Comparison of ENCODE assay signal across 28 cellular contexts in the genomic region with DNA sequence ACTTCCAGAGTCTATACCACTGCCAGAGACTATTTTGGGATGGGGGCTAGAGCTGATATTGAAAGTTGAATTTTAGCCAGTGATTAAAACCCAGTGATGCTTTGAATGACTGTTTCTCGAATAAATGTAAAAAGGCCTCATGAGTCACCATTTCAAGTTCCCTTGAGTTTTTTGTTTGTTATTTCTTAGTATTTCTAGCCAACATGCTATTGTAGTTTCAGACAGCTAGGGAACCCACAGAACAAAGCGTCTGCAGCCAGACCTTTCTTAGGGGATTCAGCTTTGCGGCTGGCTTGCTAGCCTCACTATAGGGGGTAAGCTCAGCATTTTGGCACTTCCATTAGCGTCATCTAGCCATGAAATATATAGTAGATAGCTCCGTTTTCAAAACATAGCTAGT.
DNase-seq lines count a peak whose midpoint lies in the region; ATAC-seq and TF ChIP-seq lines count a peak whose summit lies in the region.
"Had no signal": no experiment of that assay in that cellular context is flagged by ENCODE, and none has a peak within 500 bp of the region (broad histone marks: within the 10 kb centered on the region; RNA-seq: fewer than 3 reads in every experiment).

No MANE protein-coding gene starts in this region.

- H3K36me3 Mint-ChIP-seq in endodermal cell (ENCODE audit: low read depth): peaks cover 72% of the 10 kb centered on the region
- H3K36me3 Mint-ChIP-seq: natural killer cell; stimulated activated effector memory CD8-positive, alpha-beta T cell treated with anti-CD3 and anti-CD28 coated beads, Interleukin-12 subunit alpha, Interleukin-12 subunit beta, amount 100 ng/mL, for 72 hours had no signal

- no peaks in the 10 kb centered on the region for H3K27me3 Mint-ChIP-seq in endodermal cell (ENCODE audit: insufficient read depth)

- H3K27ac ChIP-seq in endodermal cell (ENCODE audit: low read depth, low read length) (no peak overlapping the region), osteoblast (ENCODE audit: low read depth, low read length) (peak overlapping the region; percentile 25)
- H3K27ac ChIP-seq: adrenal gland, heart left ventricle, left lung, suprapubic skin, uterus had no signal

- H3K36me3 ChIP-seq in adipocyte (ENCODE audit: control insufficient read depth, insufficient read depth, low read length, severe bottlenecking) (peaks cover 85% of the 10 kb centered on the region), endodermal cell (ENCODE audit: control insufficient read depth, insufficient read depth, low read length) (no peaks in the 10 kb centered on the region), osteoblast (ENCODE audit: insufficient read depth, low read length) (peaks cover 45% of the 10 kb centered on the region)
- H3K36me3 ChIP-seq: HAP-1, uterus had no signal

- H3K9ac ChIP-seq in adipocyte (ENCODE audit: low read length) (no peak overlapping the region), endodermal cell (ENCODE audit: extremely low read depth, low read length, poor library complexity, severe bottlenecking) (no peak overlapping the region)

- TF ChIP-seq CTCF in endodermal cell (conservative IDR thresholded peaks at IDR 0.05) (no peak), osteoblast (IDR thresholded peaks at IDR 0.05; ENCODE audit: extremely low read depth, low read depth, low read length) (peak; percentile 12)

- DNase-seq in AG08395 (ENCODE audit: low spot score): peak; percentile 7
- DNase-seq in adipocyte (ENCODE audit: low read depth): peak; percentile 40
- peak; percentile 13 for DNase-seq in endodermal cell
- DNase-seq in osteoblast (ENCODE audit: insufficient read length, low spot score, missing footprints): no peak
- DNase-seq in stimulated activated CD4-positive, alpha-beta T cell treated with anti-CD3 and anti-CD28 coated beads, Interleukin-4, amount 100 ng/mL, for 24 hours: no peak
- DNase-seq in kidney tubule cell (ENCODE audit: low spot score): no peak
- DNase-seq: activated CD4-positive, CD25-positive, alpha-beta regulatory T cell treated with anti-CD3 and anti-CD28 coated beads, Interleukin-2, amount 50 U/mL, for 72 hours; activated CD8-positive, alpha-beta T cell treated with anti-CD3 and anti-CD28 coated beads, Interleukin-2, amount 10 ng/mL, durations not matched to agents 7 days and 5 days; activated T-cell treated with anti-CD3 and anti-CD28 coated beads, Interleukin-2, amount 50 U/mL, for 1 hour; adrenal gland; cerebellar nuclear complex; effector memory CD4-positive, alpha-beta T cell; heart left ventricle; left lung; midbrain; natural killer cell; NCI-H187 treated with DMSO at 0.1 percent for 48 hours; NCI-H226; NCI-H774; OCI-M1; Right ventricle myocardium superior; stimulated activated CD4-positive, alpha-beta T cell treated with anti-CD3 and anti-CD28 coated beads, Interleukin-1b, Interleukin-23, amount 100 ng/mL, for 48 hours; uterus had no signal

- H3K4me1 Mint-ChIP-seq in endodermal cell: peaks cover 16% of the 10 kb centered on the region

- no peak overlapping the region for H3K27ac Mint-ChIP-seq in endodermal cell
- H3K27ac Mint-ChIP-seq: activated CD8-positive, alpha-beta T cell treated with anti-CD3 and anti-CD28 coated beads, Interleukin-2, amount 10 ng/mL, durations not matched to agents 7 days and 5 days; natural killer cell; stimulated activated effector memory CD8-positive, alpha-beta T cell treated with anti-CD3 and anti-CD28 coated beads, Interleukin-12 subunit alpha, Interleukin-12 subunit beta, amount 100 ng/mL, for 72 hours had no signal

- no peaks in the 10 kb centered on the region for H4K20me1 ChIP-seq in osteoblast (ENCODE audit: insufficient read depth, low read length)

- 73 to 93% methylated on average over 4 of the region's 5 CpGs for WGBS in endodermal cell (ENCODE audit: insufficient coverage in 1 of 2, insufficient read length in 1 of 2), 2 experiments

- ATAC-seq in HG02571 (IDR thresholded peaks at IDR 0.05; ENCODE audit: unreplicated experiment): no peak
- no peak for ATAC-seq in HG02973 (IDR thresholded peaks at IDR 0.05; ENCODE audit: unreplicated experiment)
- ATAC-seq: activated CD8-positive, alpha-beta T cell treated with anti-CD3 and anti-CD28 coated beads, Interleukin-2, amount 10 ng/mL, durations not matched to agents 7 days and 5 days; heart left ventricle; left lung; natural killer cell; stimulated activated effector memory CD8-positive, alpha-beta T cell treated with anti-CD3 and anti-CD28 coated beads, Interleukin-12 subunit alpha, Interleukin-12 subunit beta, amount 100 ng/mL, for 72 hours had no signal

- no peaks in the 10 kb centered on the region for H3K79me2 ChIP-seq in osteoblast (ENCODE audit: insufficient read depth, low read length)

- peaks cover 32% of the 10 kb centered on the region for H3K4me1 ChIP-seq in adipocyte (ENCODE audit: control insufficient read depth, insufficient read depth, low read length)
- peaks cover 3% of the 10 kb centered on the region for H3K4me1 ChIP-seq in endodermal cell (ENCODE audit: control insufficient read depth, insufficient read depth, low read length)
- peaks cover 43% of the 10 kb centered on the region for H3K4me1 ChIP-seq in osteoblast (ENCODE audit: insufficient read depth, low read length)
- H3K4me1 ChIP-seq: HAP-1, suprapubic skin had no signal

- no peak overlapping the region for H3K4me2 ChIP-seq in osteoblast (ENCODE audit: insufficient read depth, low read length)

- H3K9me3 ChIP-seq in adipocyte (ENCODE audit: control insufficient read depth, low read length): no peaks in the 10 kb centered on the region
- H3K9me3 ChIP-seq in endodermal cell (ENCODE audit: control insufficient read depth, low read length): no peaks in the 10 kb centered on the region
- H3K9me3 ChIP-seq in osteoblast (ENCODE audit: low read depth, low read length): no peaks in the 10 kb centered on the region
- H3K9me3 ChIP-seq: adrenal gland, HAP-1, heart left ventricle, left lung, suprapubic skin, uterus had no signal

- H2AFZ ChIP-seq in osteoblast (ENCODE audit: low read length): no peak overlapping the region

- no peak overlapping the region for H3K4me3 ChIP-seq in adipocyte (ENCODE audit: low read length)
- H3K4me3 ChIP-seq in endodermal cell (ENCODE audit: low read length): no peak overlapping the region
- no peak overlapping the region for H3K4me3 ChIP-seq in osteoblast (ENCODE audit: insufficient read depth, low read length)
- H3K4me3 ChIP-seq: adrenal gland, HAP-1, heart left ventricle, left lung, suprapubic skin, uterus had no signal

- no peaks in the 10 kb centered on the region for H3K9me3 Mint-ChIP-seq in endodermal cell
- H3K9me3 Mint-ChIP-seq: natural killer cell; stimulated activated effector memory CD8-positive, alpha-beta T cell treated with anti-CD3 and anti-CD28 coated beads, Interleukin-12 subunit alpha, Interleukin-12 subunit beta, amount 100 ng/mL, for 72 hours had no signal

- no peaks in the 10 kb centered on the region for H3K27me3 ChIP-seq in adipocyte (replicated peaks; ENCODE audit: control insufficient read depth, insufficient read depth, low read length)
- H3K27me3 ChIP-seq in endodermal cell (ENCODE audit: control insufficient read depth, insufficient read depth, low read length, poor library complexity, severe bottlenecking): no peaks in the 10 kb centered on the region
- H3K27me3 ChIP-seq in osteoblast (ENCODE audit: insufficient read depth, low read length): no peaks in the 10 kb centered on the region
- H3K27me3 ChIP-seq: adrenal gland, heart left ventricle, left lung, suprapubic skin, uterus had no signal

- no peak overlapping the region for H3K4me3 Mint-ChIP-seq in endodermal cell
- H3K4me3 Mint-ChIP-seq: activated CD8-positive, alpha-beta T cell treated with anti-CD3 and anti-CD28 coated beads, Interleukin-2, amount 10 ng/mL, durations not matched to agents 7 days and 5 days; natural killer cell; stimulated activated effector memory CD8-positive, alpha-beta T cell treated with anti-CD3 and anti-CD28 coated beads, Interleukin-12 subunit alpha, Interleukin-12 subunit beta, amount 100 ng/mL, for 72 hours had no signal

Comparison
In these comparisons a context has a peak if more than half of its experiments do, and no peak if none do; other contexts are left out.
1. DNase-seq: peak in AG08395 (single experiment), adipocyte (single experiment) and endodermal cell (single experiment); none in osteoblast (single experiment), stimulated activated CD4-positive, alpha-beta T cell treated with anti-CD3 and anti-CD28 coated beads, Interleukin-4, amount 100 ng/mL, for 24 hours (single experiment) and kidney tubule cell (single experiment).